In genomic region chr2:236828002-236828401, GRCh38 we compare ENCODE assay signal across 24 cellular contexts.
A peak's percentile ranks its signal among the peaks of the same experiment; 100 is the strongest.
DNase-seq lines count a peak whose midpoint lies in the region; ATAC-seq and TF ChIP-seq lines count a peak whose summit lies in the region.
"Had no signal": no experiment of that assay in that cellular context is flagged by ENCODE, and none has a peak within 500 bp of the region (broad histone marks: within the 10 kb centered on the region; RNA-seq: fewer than 3 reads in every experiment).

No MANE protein-coding gene starts in this region.

- peak in 1 of 2 donors; percentile 66 for ATAC-seq in left cardiac atrium
- ATAC-seq in Right ventricle myocardium inferior, result no peak
- ATAC-seq in lower lobe of right lung, result no peak
- ATAC-seq: activated T-cell treated with anti-CD3 and anti-CD28 coated beads, Interleukin-2, amount 50 U/mL, for 4 hours; CD8-positive, alpha-beta T cell; stimulated activated effector memory CD8-positive, alpha-beta T cell treated with anti-CD3 and anti-CD28 coated beads, Interleukin-12 subunit alpha, Interleukin-12 subunit beta, amount 100 ng/mL, for 72 hours had no signal

- H3K9me3 ChIP-seq in esophagus (ENCODE audit: control insufficient read depth in 2 of 2, insufficient read depth in 1 of 2, low read depth in 1 of 2, low read length in 1 of 2) (no peaks in the 10 kb centered on the region), iPS-20b (ENCODE audit: insufficient read depth, low read depth, low read length) (no peaks in the 10 kb centered on the region), lower lobe of right lung (no peaks in the 10 kb centered on the region), osteoblast (ENCODE audit: low read depth, low read length) (no peaks in the 10 kb centered on the region)
- H3K9me3 ChIP-seq: adrenal gland had no signal

- no peaks in the 10 kb centered on the region for H3K36me3 ChIP-seq in esophagus (ENCODE audit: control insufficient read depth in 2 of 2, insufficient read depth in 2 of 2, low read length in 1 of 2)
- H3K36me3 ChIP-seq in iPS-20b (ENCODE audit: insufficient read depth, low read depth, low read length), result no peaks in the 10 kb centered on the region
- no peaks in the 10 kb centered on the region for H3K36me3 ChIP-seq in lower lobe of right lung
- no peaks in the 10 kb centered on the region for H3K36me3 ChIP-seq in osteoblast (ENCODE audit: insufficient read depth, low read length)
- H3K36me3 ChIP-seq: adrenal gland had no signal

- H2AFZ ChIP-seq in osteoblast (ENCODE audit: low read length), result no peak overlapping the region
- H2AFZ ChIP-seq: GM23248 had no signal

- TF ChIP-seq CTCF in lower lobe of right lung (IDR thresholded peaks at IDR 0.05) (no peak), osteoblast (IDR thresholded peaks at IDR 0.05; ENCODE audit: extremely low read depth, low read depth, low read length) (no peak)

- intact Hi-C loops in left cardiac atrium (cut with DNase I) (no loop called here), Right ventricle myocardium inferior (cut with DNase I) (no loop called here), lower lobe of right lung (cut with DNase I) (no loop called here)

- peak overlapping the region; percentile 27 to 58 for H3K27ac ChIP-seq in esophagus (ENCODE audit: low read depth in 2 of 2, low read length in 1 of 2)
- no peak overlapping the region for H3K27ac ChIP-seq in iPS-20b (ENCODE audit: low read length)
- H3K27ac ChIP-seq in lower lobe of right lung, result no peak overlapping the region
- no peak overlapping the region for H3K27ac ChIP-seq in osteoblast (ENCODE audit: low read depth, low read length)
- H3K27ac ChIP-seq: adrenal gland, GM23248, HL-60 had no signal

- H3K79me2 ChIP-seq in osteoblast (ENCODE audit: insufficient read depth, low read length), result no peaks in the 10 kb centered on the region

- peaks cover 0 to 14% of the 10 kb centered on the region in 2 donors for H3K4me1 ChIP-seq in esophagus (ENCODE audit: control insufficient read depth in 2 of 2, insufficient read depth in 2 of 2, low read length in 1 of 2)
- H3K4me1 ChIP-seq in iPS-20b (ENCODE audit: insufficient read depth, low read length), result peaks cover 35% of the 10 kb centered on the region; the same call in 1 of the 2 replicates
- peaks cover 17% of the 10 kb centered on the region for H3K4me1 ChIP-seq in lower lobe of right lung
- no peaks in the 10 kb centered on the region for H3K4me1 ChIP-seq in osteoblast (ENCODE audit: insufficient read depth, low read length)
- H3K4me1 ChIP-seq: adrenal gland had no signal

- WGBS in esophagus, 2 donors, result 44 to 63% methylated on average over 3 of the region's 3 CpGs

- no peaks in the 10 kb centered on the region for H4K20me1 ChIP-seq in osteoblast (ENCODE audit: insufficient read depth, low read length)

- no peak overlapping the region for H3K4me3 ChIP-seq in esophagus (ENCODE audit: low read depth in 1 of 2, low read length in 2 of 2)
- peak overlapping the region; percentile 3; the same call in 1 of the 2 replicates for H3K4me3 ChIP-seq in iPS-20b (ENCODE audit: low read length)
- no peak overlapping the region for H3K4me3 ChIP-seq in lower lobe of right lung
- no peak overlapping the region for H3K4me3 ChIP-seq in osteoblast (ENCODE audit: insufficient read depth, low read length)
- H3K4me3 ChIP-seq: adrenal gland, GM23248, smooth muscle cell had no signal

- no peaks in the 10 kb centered on the region for H3K27me3 ChIP-seq in esophagus (ENCODE audit: control insufficient read depth in 1 of 2, insufficient read depth in 2 of 2, low read length in 2 of 2)
- no peaks in the 10 kb centered on the region for H3K27me3 ChIP-seq in iPS-20b (ENCODE audit: insufficient read depth, low read length)
- no peaks in the 10 kb centered on the region for H3K27me3 ChIP-seq in lower lobe of right lung (ENCODE audit: low read depth)
- peaks cover 2% of the 10 kb centered on the region for H3K27me3 ChIP-seq in osteoblast (ENCODE audit: insufficient read depth, low read length)
- H3K27me3 ChIP-seq: adrenal gland had no signal

- DNase-seq in left cardiac atrium (peak; percentile 38), Right ventricle myocardium inferior (ENCODE audit: missing footprints) (no peak), lower lobe of right lung (no peak), activated gamma-delta T cell treated with Interleukin-2 at 50 U/mL for 16 hours (no peak), osteoblast (ENCODE audit: insufficient read length, low spot score, missing footprints) (no peak)
- no peak for DNase-seq in activated CD4-positive, CD25-positive, alpha-beta regulatory T cell (lab: John Stamatoyannopoulos, UW)
- DNase-seq: activated CD4-positive, alpha-beta T cell treated with anti-CD3 and anti-CD28 coated beads for 48 hours; activated naive CD4-positive, alpha-beta T cell; activated T-cell treated with anti-CD3 and anti-CD28 coated beads, Interleukin-2, amount 50 U/mL, for 4 hours; adrenal gland; CD8-positive, alpha-beta T cell; cortex of kidney; GF-D8; GM23248; mammary epithelial cell; NCI-H2171; NCI-H524; stimulated activated CD4-positive, alpha-beta T cell treated with anti-CD3 and anti-CD28 coated beads, Interleukin-2, amount 100 ng/mL, for 24 hours; substantia nigra had no signal

- no peak overlapping the region for H3K9ac ChIP-seq in iPS-20b (ENCODE audit: low read depth, low read length)
- H3K9ac ChIP-seq: GM23248 had no signal

- H3K4me2 ChIP-seq in osteoblast (ENCODE audit: insufficient read depth, low read length), result no peak overlapping the region
- H3K4me2 ChIP-seq: smooth muscle cell had no signal

Comparison
In these comparisons a context has a peak if more than half of its experiments do, and no peak if none do; other contexts are left out.
1. H3K27ac ChIP-seq: peak in esophagus (2 of 2); none in iPS-20b (single experiment), lower lobe of right lung (single experiment) and osteoblast (single experiment).